17 cellular contexts compared by ENCODE assay signal in the genomic region with DNA sequence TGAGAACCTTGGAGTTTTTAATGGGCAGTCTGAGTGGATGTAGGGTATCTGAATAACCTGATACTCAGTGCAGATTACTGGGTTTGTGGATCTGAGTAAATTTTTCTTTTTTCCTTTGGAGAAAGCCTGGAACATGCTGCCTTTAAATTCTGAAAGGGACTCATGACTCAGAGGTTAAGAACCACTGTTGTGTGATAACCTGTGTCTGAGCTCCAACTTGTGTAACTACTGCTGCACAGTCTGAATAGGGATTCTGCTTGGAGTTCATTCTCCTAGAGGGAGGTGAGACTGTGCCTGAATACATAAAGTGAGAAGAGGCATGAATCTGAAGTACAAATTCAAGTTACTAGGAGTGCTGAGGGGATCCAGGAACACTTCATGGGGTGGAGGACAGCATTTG. TPM values are rescaled to one million over a fixed set of nuclear protein-coding genes. Genes with fewer than 3 reads are reported as not detected.
DNase-seq lines count a peak whose midpoint lies in the region; ATAC-seq and TF ChIP-seq lines count a peak whose summit lies in the region.
"Had no signal": no experiment of that assay in that cellular context is flagged by ENCODE, and none has a peak within 500 bp of the region (broad histone marks: within the 10 kb centered on the region; RNA-seq: fewer than 3 reads in every experiment).

No MANE protein-coding gene starts in this region.

- H3K4me3 Mint-ChIP-seq in CD4-positive, alpha-beta memory T cell: no peak overlapping the region
- H3K4me3 Mint-ChIP-seq in T-helper 17 cell: no peak overlapping the region
- H3K4me3 Mint-ChIP-seq: activated CD4-positive, alpha-beta T cell treated with anti-CD3 and anti-CD28 coated beads, Interleukin-2, amount 10 ng/mL, durations not matched to agents 24 days and 14 days; activated naive CD8-positive, alpha-beta T cell treated with anti-CD3 and anti-CD28 coated beads, Interleukin-2, amount 50 U/mL, for 24 hours; natural killer cell had no signal

- CTCF ChIA-PET in CD4-positive, alpha-beta memory T cell (lab: Charles Lee; ENCODE audit: partially characterized antibody): interaction anchor here (0.8 to 1.0 kb wide), 2 partner anchors 10 to 198 kb away, joined by 3 read pairs; no protein-coding TSS in a partner anchor

- H3K36me3 Mint-ChIP-seq in CD4-positive, alpha-beta memory T cell: peaks cover 74 to 93% of the 10 kb centered on the region in 2 donors
- H3K36me3 Mint-ChIP-seq in T-helper 17 cell (ENCODE audit: low read depth): peaks cover 11% of the 10 kb centered on the region

- intact Hi-C loops in CD4-positive, alpha-beta memory T cell (cut with micrococcal nuclease): no loop called here

- DNase-seq in CD4-positive, alpha-beta memory T cell: no peak
- DNase-seq in T-helper 17 cell: no peak
- peak; percentile 55 for DNase-seq in fibroblast of pulmonary artery (ENCODE audit: low read depth)
- no peak for DNase-seq in omental fat pad (ENCODE audit: low spot score)
- no peak for DNase-seq in NCI-H345 (lab: John Stamatoyannopoulos, UW)
- DNase-seq in OCI-M2 (lab: John Stamatoyannopoulos, UW; ENCODE audit: unreplicated experiment): no peak
- DNase-seq in NCI-H446 treated with DMSO at 0.1 percent for 48 hours (lab: John Stamatoyannopoulos, UW): no peak
- DNase-seq: activated CD4-positive, alpha-beta T cell treated with anti-CD3 and anti-CD28 coated beads, Interleukin-2, amount 10 ng/mL, durations not matched to agents 24 days and 14 days; activated naive CD8-positive, alpha-beta T cell treated with anti-CD3 and anti-CD28 coated beads, Interleukin-2, amount 50 U/mL, for 24 hours; activated T-cell treated with anti-CD3 and anti-CD28 coated beads, Interleukin-2, amount 50 U/mL, for 1 hour; DMS79 treated with DMSO at 0.1 percent for 48 hours; natural killer cell; NCI-H1694; NCI-H524 treated with DMSO at 0.1 percent for 48 hours; stimulated activated CD4-positive, alpha-beta T cell treated with anti-CD3 and anti-CD28 coated beads, Interleukin-2, amount 100 ng/mL, for 24 hours had no signal

- POLR2A ChIA-PET in CD4-positive, alpha-beta memory T cell (lab: Charles Lee; ENCODE audit: partially characterized antibody): interaction anchor here (2.2 kb wide), 1 partner anchor 37 kb away, joined by 9 read pairs; the partner anchor contains the start of gene KDM3A

- no peaks in the 10 kb centered on the region for H3K9me3 Mint-ChIP-seq in CD4-positive, alpha-beta memory T cell
- H3K9me3 Mint-ChIP-seq: activated CD4-positive, alpha-beta T cell treated with anti-CD3 and anti-CD28 coated beads, Interleukin-2, amount 10 ng/mL, durations not matched to agents 24 days and 14 days; activated naive CD8-positive, alpha-beta T cell treated with anti-CD3 and anti-CD28 coated beads, Interleukin-2, amount 50 U/mL, for 24 hours; natural killer cell had no signal

- H3K36me3 ChIP-seq in CD4-positive, alpha-beta memory T cell (ENCODE audit: insufficient read depth, low read length): peaks cover 88% of the 10 kb centered on the region

- no peaks in the 10 kb centered on the region for H3K27me3 Mint-ChIP-seq in CD4-positive, alpha-beta memory T cell
- H3K27me3 Mint-ChIP-seq in T-helper 17 cell: no peaks in the 10 kb centered on the region
- H3K27me3 Mint-ChIP-seq: activated CD4-positive, alpha-beta T cell treated with anti-CD3 and anti-CD28 coated beads, Interleukin-2, amount 10 ng/mL, durations not matched to agents 24 days and 14 days; activated naive CD8-positive, alpha-beta T cell treated with anti-CD3 and anti-CD28 coated beads, Interleukin-2, amount 50 U/mL, for 24 hours had no signal

- ATAC-seq in T-helper 17 cell (no peak), omental fat pad (ENCODE audit: low FRiP score) (peak; percentile 38)
- ATAC-seq: activated naive CD8-positive, alpha-beta T cell treated with anti-CD3 and anti-CD28 coated beads, Interleukin-2, amount 50 U/mL, for 24 hours; natural killer cell had no signal

- H3K9me3 ChIP-seq in CD4-positive, alpha-beta memory T cell (ENCODE audit: control insufficient read depth in 1 of 2, low read length in 2 of 2): no peaks in the 10 kb centered on the region
- no peaks in the 10 kb centered on the region for H3K9me3 ChIP-seq in T-helper 17 cell (ENCODE audit: control insufficient read depth, low read length, poor library complexity, severe bottlenecking)
- H3K9me3 ChIP-seq: BLaER1 treated with 17β-estradiol and CSF1 and Interleukin-3, amounts not matched to agents 10 nM and 100 nM; suprapubic skin had no signal

- H3K27ac Mint-ChIP-seq in CD4-positive, alpha-beta memory T cell: peak overlapping the region in 4 of 7 donors; percentile 15 to 75 (median 27)
- peak overlapping the region; percentile 8 for H3K27ac Mint-ChIP-seq in T-helper 17 cell
- H3K27ac Mint-ChIP-seq: activated CD4-positive, alpha-beta T cell treated with anti-CD3 and anti-CD28 coated beads, Interleukin-2, amount 10 ng/mL, durations not matched to agents 24 days and 14 days; activated naive CD8-positive, alpha-beta T cell treated with anti-CD3 and anti-CD28 coated beads, Interleukin-2, amount 50 U/mL, for 24 hours had no signal

- no peak overlapping the region for H3K27ac ChIP-seq in CD4-positive, alpha-beta memory T cell (ENCODE audit: low read depth, low read length)
- H3K27ac ChIP-seq: BLaER1 treated with 17β-estradiol and CSF1 and Interleukin-3, amounts not matched to agents 10 nM and 100 nM; suprapubic skin had no signal

- no peaks in the 10 kb centered on the region for H3K27me3 ChIP-seq in CD4-positive, alpha-beta memory T cell (ENCODE audit: insufficient read depth, low read length)
- H3K27me3 ChIP-seq: BLaER1 treated with 17β-estradiol and CSF1 and Interleukin-3, amounts not matched to agents 10 nM and 100 nM; suprapubic skin had no signal

- H3K4me3 ChIP-seq in CD4-positive, alpha-beta memory T cell (ENCODE audit: low read length in 2 of 2): no peak overlapping the region
- H3K4me3 ChIP-seq in fibroblast of pulmonary artery (replicated peaks; ENCODE audit: low read depth, low read length): no peak overlapping the region
- H3K4me3 ChIP-seq: BLaER1 treated with 17β-estradiol and CSF1 and Interleukin-3, amounts not matched to agents 10 nM and 100 nM; suprapubic skin had no signal

- TF ChIP-seq CTCF in fibroblast of pulmonary artery (IDR thresholded peaks at IDR 0.05; ENCODE audit: low read length, missing control alignments) (no peak), omental fat pad (IDR thresholded peaks at IDR 0.05) (no peak)

- peaks cover 18 to 26% (median 23%) of the 10 kb centered on the region in 4 donors for H3K4me1 Mint-ChIP-seq in CD4-positive, alpha-beta memory T cell
- peaks cover 20% of the 10 kb centered on the region for H3K4me1 Mint-ChIP-seq in T-helper 17 cell

- H3K4me1 ChIP-seq in CD4-positive, alpha-beta memory T cell (ENCODE audit: insufficient read depth, low read length): no peaks in the 10 kb centered on the region

RNA-seq across cellular contexts. Expression of gene KDM3A, which starts 36.2 kb away (rescaled TPM):
- total RNA-seq in CD4-positive, alpha-beta memory T cell: 100 to 1,000 TPM; 158 to 164 TPM
- polyA plus RNA-seq in CD4-positive, alpha-beta memory T cell: 10 to 100 TPM; 17.2 to 40.1 TPM
- total RNA-seq in T-helper 17 cell: 100 to 1,000 TPM; 156 to 161 TPM
- 10 to 100 TPM; 17.7 to 56.0 (median 25.7) TPM for total RNA-seq in omental fat pad
